In the genomic region with DNA sequence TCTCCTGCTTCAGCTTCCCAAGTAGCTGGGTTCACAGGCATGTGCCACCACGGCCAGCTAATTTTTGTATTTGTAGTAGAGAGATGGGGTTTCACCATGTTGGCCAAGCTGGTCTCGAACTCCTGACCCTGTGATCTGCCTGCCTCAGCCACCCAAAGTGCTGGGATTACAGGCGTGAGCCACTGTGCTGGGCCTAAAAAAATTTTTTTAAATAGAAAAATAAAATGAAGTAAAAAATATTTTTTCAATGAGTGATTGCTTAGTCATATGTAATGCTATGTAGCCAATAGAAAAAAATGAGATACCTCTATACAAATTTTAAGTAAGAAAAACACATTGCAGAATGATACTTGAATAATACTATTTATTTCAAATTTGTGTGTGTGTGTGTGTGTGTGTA, we compare ENCODE assay signal across 23 cellular contexts. TPM values are rescaled to one million over a fixed set of nuclear protein-coding genes. Genes with fewer than 3 reads are reported as not detected.
DNase-seq lines count a peak whose midpoint lies in the region; ATAC-seq and TF ChIP-seq lines count a peak whose summit lies in the region.
"Had no signal": no experiment of that assay in that cellular context is flagged by ENCODE, and none has a peak within 500 bp of the region (broad histone marks: within the 10 kb centered on the region; RNA-seq: fewer than 3 reads in every experiment).

No MANE protein-coding gene starts in this region.

- H3K4me2 ChIP-seq in SK-N-SH (0 out of 2 replicates have a peak overlapping the region, but pooled peaks have one; percentile 19), osteoblast (ENCODE audit: insufficient read depth, low read length) (peak overlapping the region; percentile 41)

- no peaks in the 10 kb centered on the region for H3K79me2 ChIP-seq in SK-N-SH (ENCODE audit: insufficient read depth)
- H3K79me2 ChIP-seq in osteoblast (ENCODE audit: insufficient read depth, low read length) = no peaks in the 10 kb centered on the region

- H3K9me3 Mint-ChIP-seq in HFFc6 = no peaks in the 10 kb centered on the region
- no peaks in the 10 kb centered on the region for H3K9me3 Mint-ChIP-seq in effector memory CD8-positive, alpha-beta T cell
- H3K9me3 Mint-ChIP-seq: activated CD4-positive, alpha-beta T cell treated with anti-CD3 and anti-CD28 coated beads, Interleukin-2, amount 10 ng/mL, durations not matched to agents 7 days and 5 days; activated naive CD8-positive, alpha-beta T cell treated with anti-CD3 and anti-CD28 coated beads for 36 hours; activated T-helper 2 cell treated with anti-CD3 and anti-CD28 coated beads, Interferon-gamma antibody, Interleukin-2, Interleukin-4, amounts not matched to agents 10 μg/mL and 5 μg/mL and 100 μg/mL, durations not matched to agents 14 hours and 24 hours and 36 hours had no signal

- DNase-seq in HFFc6 (peak; percentile 53), SK-N-SH (no peak), fibroblast of gingiva (ENCODE audit: low read depth) (peak; percentile 46), osteoblast (ENCODE audit: insufficient read length, low spot score, missing footprints) (no peak), hypothalamus (lab: John Stamatoyannopoulos, UW) (no peak), NCI-H524 (lab: John Stamatoyannopoulos, UW) (no peak), NCI-H446 treated with DMSO at 0.1 percent for 48 hours (lab: John Stamatoyannopoulos, UW) (no peak)
- DNase-seq in effector memory CD8-positive, alpha-beta T cell = no peak
- DNase-seq: activated CD4-positive, alpha-beta T cell treated with anti-CD3 and anti-CD28 coated beads, Interleukin-2, amount 10 ng/mL, durations not matched to agents 7 days and 5 days; activated naive CD8-positive, alpha-beta T cell treated with anti-CD3 and anti-CD28 coated beads for 36 hours; AML-193; COR-L47; DMS79 treated with DMSO at 0.1 percent for 48 hours; dorsolateral prefrontal cortex; head of caudate nucleus; NCI-H2107; NCI-H526; SIG-M5; stimulated activated CD4-positive, alpha-beta T cell treated with anti-CD3 and anti-CD28 coated beads, Interleukin-12 subunit alpha, Interleukin-12 subunit beta, amount 100 ng/mL, for 4 hours had no signal

- H3K9me2 ChIP-seq in SK-N-SH = no peaks in the 10 kb centered on the region

- H3K9me3 ChIP-seq in SK-N-SH (no peaks in the 10 kb centered on the region), osteoblast (ENCODE audit: low read depth, low read length) (no peaks in the 10 kb centered on the region)
- H3K9me3 ChIP-seq: neutrophil had no signal

- TF ChIP-seq CTCF in HFFc6 (IDR thresholded peaks at IDR 0.05) = no peak
- TF ChIP-seq CTCF in SK-N-SH (IDR thresholded peaks at IDR 0.05) = no peak
- no peak for TF ChIP-seq CTCF in osteoblast (IDR thresholded peaks at IDR 0.05; ENCODE audit: extremely low read depth, low read depth, low read length)

- H3K27me3 ChIP-seq in SK-N-SH (ENCODE audit: insufficient read depth) (no peaks in the 10 kb centered on the region), osteoblast (ENCODE audit: insufficient read depth, low read length) (peaks cover 6% of the 10 kb centered on the region)
- H3K27me3 ChIP-seq: dorsolateral prefrontal cortex had no signal

- TF ChIP-seq RAD21 in SK-N-SH (IDR thresholded peaks at IDR 0.05; ENCODE audit: low read length) = no peak

- CTCF ChIA-PET in SK-N-SH (lab: Yijun Ruan, JAX) = interaction anchor here (1.4 kb wide), 1 partner anchor 16 kb away, joined by 3 read pairs; no protein-coding TSS in a partner anchor

- POLR2A ChIA-PET in SK-N-SH (lab: Yijun Ruan, JAX) = interaction anchor here (1.1 kb wide), 1 partner anchor 35 kb away, joined by 3 read pairs; no protein-coding TSS in a partner anchor

- peak overlapping the region in 1 of 2 experiments; percentile 50; a peak in 2 of 4 replicates for H3K27ac ChIP-seq in SK-N-SH (ENCODE audit: low read depth in 2 of 2, low read length in 1 of 2)
- H3K27ac ChIP-seq in osteoblast (ENCODE audit: low read depth, low read length) = peak overlapping the region; percentile 51
- H3K27ac ChIP-seq: cardiac muscle cell, dorsolateral prefrontal cortex, neutrophil had no signal

- 68% methylated on average over 3 of the region's 3 CpGs for WGBS in SK-N-SH (ENCODE audit: low lambda C conversion rate)

- H2AFZ ChIP-seq in SK-N-SH (ENCODE audit: low read depth) (no peak overlapping the region), osteoblast (ENCODE audit: low read length) (no peak overlapping the region)

- H3K36me3 Mint-ChIP-seq in HFFc6 (ENCODE audit: low read depth) = no peaks in the 10 kb centered on the region
- H3K36me3 Mint-ChIP-seq in effector memory CD8-positive, alpha-beta T cell (ENCODE audit: insufficient read depth) = no peaks in the 10 kb centered on the region
- H3K36me3 Mint-ChIP-seq: activated naive CD8-positive, alpha-beta T cell treated with anti-CD3 and anti-CD28 coated beads for 36 hours had no signal

- H3K27ac Mint-ChIP-seq in HFFc6 = peak overlapping the region; percentile 73; the same call in 1 of the 2 replicates
- no peak overlapping the region for H3K27ac Mint-ChIP-seq in effector memory CD8-positive, alpha-beta T cell
- H3K27ac Mint-ChIP-seq: activated CD4-positive, alpha-beta T cell treated with anti-CD3 and anti-CD28 coated beads, Interleukin-2, amount 10 ng/mL, durations not matched to agents 7 days and 5 days; activated naive CD8-positive, alpha-beta T cell treated with anti-CD3 and anti-CD28 coated beads for 36 hours; activated T-helper 2 cell treated with anti-CD3 and anti-CD28 coated beads, Interferon-gamma antibody, Interleukin-2, Interleukin-4, amounts not matched to agents 10 μg/mL and 5 μg/mL and 100 μg/mL, durations not matched to agents 14 hours and 24 hours and 36 hours had no signal

- no peak for TF ChIP-seq EP300 in SK-N-SH (IDR thresholded peaks at IDR 0.05; ENCODE audit: borderline replicate concordance in 1 of 2, low read depth in 1 of 2, low read length in 1 of 2)

- H3K4me3 Mint-ChIP-seq in HFFc6 = peak overlapping the region; percentile 82; the same call in 1 of the 2 replicates
- H3K4me3 Mint-ChIP-seq in effector memory CD8-positive, alpha-beta T cell = no peak overlapping the region
- H3K4me3 Mint-ChIP-seq: activated CD4-positive, alpha-beta T cell treated with anti-CD3 and anti-CD28 coated beads, Interleukin-2, amount 10 ng/mL, durations not matched to agents 7 days and 5 days; activated naive CD8-positive, alpha-beta T cell treated with anti-CD3 and anti-CD28 coated beads for 36 hours had no signal

- H3F3A ChIP-seq in SK-N-SH (replicated peaks; ENCODE audit: insufficient read depth) = peaks cover 12% of the 10 kb centered on the region

- no peaks in the 10 kb centered on the region for H4K20me1 ChIP-seq in SK-N-SH (ENCODE audit: insufficient read depth)
- no peaks in the 10 kb centered on the region for H4K20me1 ChIP-seq in osteoblast (ENCODE audit: insufficient read depth, low read length)

- peaks cover 0 to 3% of the 10 kb centered on the region in 2 experiments; a peak in 1 of 4 replicates for H3K4me1 ChIP-seq in SK-N-SH (ENCODE audit: control insufficient read depth in 1 of 2, insufficient read depth in 2 of 2, low read depth in 1 of 2, low read length in 1 of 2)
- H3K4me1 ChIP-seq in osteoblast (ENCODE audit: insufficient read depth, low read length) = peaks cover 4% of the 10 kb centered on the region

- no peak for ATAC-seq in effector memory CD8-positive, alpha-beta T cell (replicated peaks)

- no peaks in the 10 kb centered on the region for H3K36me3 ChIP-seq in SK-N-SH (replicated peaks in 1 of 2; ENCODE audit: control insufficient read depth in 1 of 2, insufficient read depth in 2 of 2, low read length in 1 of 2)
- H3K36me3 ChIP-seq in osteoblast (ENCODE audit: insufficient read depth, low read length) = no peaks in the 10 kb centered on the region
- H3K36me3 ChIP-seq: cardiac muscle cell, neutrophil had no signal

- H3K4me3 ChIP-seq in SK-N-SH (ENCODE audit: low read depth in 2 of 2, low read length in 1 of 2) (no peak overlapping the region), osteoblast (ENCODE audit: insufficient read depth, low read length) (no peak overlapping the region)
- H3K4me3 ChIP-seq: cardiac muscle cell, dorsolateral prefrontal cortex, lung had no signal

- peaks cover 35% of the 10 kb centered on the region for H3K4me1 Mint-ChIP-seq in HFFc6 (ENCODE audit: low read depth)
- H3K4me1 Mint-ChIP-seq in effector memory CD8-positive, alpha-beta T cell (ENCODE audit: low read depth in 2 of 2) = no peaks in the 10 kb centered on the region
- H3K4me1 Mint-ChIP-seq: activated CD4-positive, alpha-beta T cell treated with anti-CD3 and anti-CD28 coated beads, Interleukin-2, amount 10 ng/mL, durations not matched to agents 7 days and 5 days; activated naive CD8-positive, alpha-beta T cell treated with anti-CD3 and anti-CD28 coated beads for 36 hours had no signal

- peaks cover 36% of the 10 kb centered on the region for H3K27me3 Mint-ChIP-seq in HFFc6 (ENCODE audit: insufficient read depth)
- H3K27me3 Mint-ChIP-seq in effector memory CD8-positive, alpha-beta T cell = peaks cover 58 to 69% of the 10 kb centered on the region in 2 donors

- no peak overlapping the region for H3K9ac ChIP-seq in SK-N-SH

TF ChIP-seq in SK-N-SH, 30 proteins besides CTCF, POLR2A, EP300 and RAD21 (continues in another document):
- TF ChIP-seq JUND (IDR thresholded peaks at IDR 0.05) = 0 out of 2 replicates have a peak, but pooled peaks have one; percentile 7

RNA-seq across cellular contexts. Expression of a gene that starts 27.9 kb away (rescaled TPM):
- total RNA-seq in HFFc6 (2021; fragmentation: NEBNext Ultra II Directional; extraction: Animal tissue kit (Norgen Biotek cat#: 25700)) = 10 to 100 TPM in 1 of 6 experiments, 1 to 10 TPM in 5; 7.0 to 10.2 (median 8.5) TPM
- polyA plus RNA-seq in SK-N-SH (2012; rRNA removed) = 1.9 and 2.8 TPM in 2 replicates
- polyA plus RNA-seq in SK-N-SH (2012; cell fraction: cytosol; rRNA removed) = 2.9 and 3.2 TPM in 2 replicates
- polyA plus RNA-seq in SK-N-SH (2012; cell fraction: nucleus; rRNA removed) = 1.4 and 2.3 TPM in 2 replicates
- total RNA-seq in osteoblast = 17.4 and 19.5 TPM in 2 replicates

RNA-seq across cellular contexts. Expression of a gene that starts 36.7 kb away (rescaled TPM):
- total RNA-seq in HFFc6 (2021; fragmentation: NEBNext Ultra II Directional; extraction: Animal tissue kit (Norgen Biotek cat#: 25700)) = 10 to 100 TPM; 55.2 to 67.2 (median 59.4) TPM
- 11.3 and 14.1 TPM in 2 replicates for polyA plus RNA-seq in SK-N-SH (2012; rRNA removed)
- 21.1 and 25.9 TPM in 2 replicates for polyA plus RNA-seq in SK-N-SH (2012; cell fraction: cytosol; rRNA removed)
- polyA plus RNA-seq in SK-N-SH (2012; cell fraction: nucleus; rRNA removed) = 5.2 and 8.4 TPM in 2 replicates
- total RNA-seq in osteoblast = 103 and 104 TPM in 2 replicates

Comparison
In these comparisons a context has a peak if more than half of its experiments do, and no peak if none do; other contexts are left out.
1. DNase-seq: peak in HFFc6 (single experiment) and fibroblast of gingiva (single experiment); none in SK-N-SH (single experiment), osteoblast (single experiment), hypothalamus (0 of 51), NCI-H524 (0 of 2), NCI-H446 treated with DMSO at 0.1 percent for 48 hours (single experiment) and effector memory CD8-positive, alpha-beta T cell (0 of 3).